Comparison of ENCODE assay signal across 21 cellular contexts in genomic region chr11:115871161-115871750, GRCh38.
DNase-seq lines count a peak whose midpoint lies in the region; ATAC-seq, FAIRE-seq and TF ChIP-seq lines count a peak whose summit lies in the region.
"Had no signal": no experiment of that assay in that cellular context is flagged by ENCODE, and none has a peak within 500 bp of the region (broad histone marks: within the 10 kb centered on the region; RNA-seq: fewer than 3 reads in every experiment).

No MANE protein-coding gene starts in this region.

- H3K27ac Mint-ChIP-seq in endothelial cell (ENCODE audit: unreplicated experiment) = no peak overlapping the region
- H3K27ac Mint-ChIP-seq: B cell, T-cell had no signal

- H3K9me3 Mint-ChIP-seq in endothelial cell (ENCODE audit: unreplicated experiment) = no peaks in the 10 kb centered on the region

- ATAC-seq in heart right ventricle = no peak
- ATAC-seq: A549, Panc1, SK-N-SH treated with all-trans-retinoic acid at 6 μM for 48 hours, T-cell had no signal

- H3K27ac ChIP-seq in heart right ventricle = no peak overlapping the region
- H3K27ac ChIP-seq: A549 had no signal

- H3K4me3 Mint-ChIP-seq in endothelial cell (ENCODE audit: unreplicated experiment) = no peak overlapping the region
- H3K4me3 Mint-ChIP-seq: B cell, T-cell had no signal

- WGBS in heart right ventricle, 2 donors = 94 to 95% methylated on average over 9 of the region's 9 CpGs

- no peaks in the 10 kb centered on the region for H3K36me3 Mint-ChIP-seq in endothelial cell (ENCODE audit: low read depth, unreplicated experiment)
- H3K36me3 Mint-ChIP-seq: CD14-positive monocyte, T-cell had no signal

- peaks cover 0 to 7% (median 0%) of the 10 kb centered on the region in 11 donors for H3K9me3 ChIP-seq in heart right ventricle
- H3K9me3 ChIP-seq: A549 had no signal

- H3K27me3 ChIP-seq in heart right ventricle = peaks cover 0 to 7% (median 0%) of the 10 kb centered on the region in 7 donors

- FAIRE-seq in D721Med (lab: Jason Lieb, UNC) (peak; percentile 74), GM18507 (lab: Jason Lieb, UNC) (peak; percentile 36)
- FAIRE-seq: A549, H54 had no signal

- peaks cover 0 to 19% (median 0%) of the 10 kb centered on the region in 9 donors for H3K4me1 ChIP-seq in heart right ventricle
- H3K4me1 ChIP-seq: A549 had no signal

- peaks cover 13% of the 10 kb centered on the region for H3K4me1 Mint-ChIP-seq in endothelial cell (ENCODE audit: unreplicated experiment)

- TF ChIP-seq CTCF in D721Med (IDR thresholded peaks at IDR 0.05; ENCODE audit: insufficient read depth, missing control alignments) (no peak), endothelial cell (IDR thresholded peaks at IDR 0.05; ENCODE audit: unreplicated experiment) (no peak), heart right ventricle (IDR thresholded peaks at IDR 0.05) (no peak)

- intact Hi-C loops in heart right ventricle (cut with DNase I) = no loop called here

- DNase-seq in D721Med (ENCODE audit: insufficient read length, low spot score) (no peak), GM18507 (ENCODE audit: extremely low spot score, insufficient read length, low read depth) (no peak), NCI-H82 (lab: John Stamatoyannopoulos, UW) (peak; percentile 92), ecto neural progenitor cell (ENCODE audit: low spot score) (peak; percentile 30), endothelial cell (ENCODE audit: low spot score) (no peak), RKO (ENCODE audit: low spot score) (no peak), heart right ventricle (no peak)
- DNase-seq: COR-L47, DND-41, KG1, NCI-H1092, NCI-H1436, NCI-H187 treated with DMSO at 0.1 percent for 48 hours, NCI-H2107, T-cell had no signal

- no peak overlapping the region for H3K4me3 ChIP-seq in heart right ventricle
- H3K4me3 ChIP-seq: A549 had no signal

- H3K27me3 Mint-ChIP-seq in endothelial cell (ENCODE audit: unreplicated experiment) = peaks cover 8% of the 10 kb centered on the region

- H3K36me3 ChIP-seq in heart right ventricle = no peaks in the 10 kb centered on the region

Comparison
In these comparisons a context has a peak if more than half of its experiments do, and no peak if none do; other contexts are left out.
1. DNase-seq: peak in NCI-H82 (single experiment) and ecto neural progenitor cell (single experiment); none in D721Med (single experiment), GM18507 (single experiment), endothelial cell (single experiment), RKO (single experiment) and heart right ventricle (0 of 2).